In the genomic region with DNA sequence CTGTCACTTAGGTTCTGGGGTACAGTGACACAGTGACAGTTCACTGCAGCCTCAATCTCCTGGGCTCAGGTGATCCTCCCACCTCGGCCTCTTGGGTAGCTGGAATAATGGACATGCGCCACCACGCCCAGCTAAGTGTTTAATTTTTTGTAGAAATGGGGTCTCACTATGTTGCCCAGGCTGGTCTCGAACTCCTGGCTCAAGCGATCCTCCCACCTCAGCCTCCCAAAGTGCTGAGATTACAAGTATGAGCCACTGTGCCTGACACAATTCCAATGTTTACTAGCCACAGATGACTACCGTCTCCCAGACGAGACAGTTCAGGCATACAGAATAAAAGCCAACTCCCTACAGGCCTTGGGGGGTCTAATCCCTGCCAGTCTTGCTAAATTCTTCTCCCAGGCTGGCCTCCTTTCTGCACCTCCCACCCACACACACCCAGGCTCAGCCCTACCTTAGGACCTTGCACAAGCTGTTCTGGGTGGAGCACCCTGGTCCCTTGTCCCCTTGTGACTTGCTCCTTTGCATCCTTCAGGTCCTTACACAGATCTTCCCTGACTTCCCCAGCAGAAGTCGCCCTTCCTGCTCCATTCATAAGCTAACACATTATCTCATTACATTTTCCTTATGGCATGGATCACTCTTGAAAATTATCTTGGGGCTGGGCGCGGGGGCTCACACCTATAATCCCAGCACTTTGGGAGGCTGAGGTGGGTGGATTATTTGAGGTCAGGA, we compare ENCODE assay signal across 16 cellular contexts.
"Had no signal": no experiment of that assay in that cellular context is flagged by ENCODE, and none has a peak within 500 bp of the region (broad histone marks: within the 10 kb centered on the region; RNA-seq: fewer than 3 reads in every experiment).

No MANE protein-coding gene starts in this region.

- H3K4me3 ChIP-seq: breast epithelium, lower lobe of right lung, stomach, thoracic aorta had no signal

- H3K9me3 ChIP-seq: breast epithelium, lower lobe of right lung, stomach, thoracic aorta had no signal

- H3K27me3 ChIP-seq: breast epithelium, stomach had no signal

- H3K36me3 ChIP-seq: breast epithelium, lower lobe of right lung had no signal

- H3K9me3 Mint-ChIP-seq: activated T-helper 1 cell treated with anti-CD3 and anti-CD28 coated beads, Interleukin-12 subunit alpha, Interleukin-12 subunit beta, Interleukin-2, Interleukin-4 antibody, amounts not matched to agents 30 ng/mL and 10 ng/mL and 1 ng/mL, durations not matched to agents 14 hours and 24 hours and 36 hours; nephron; T-helper 2 cell treated with Interferon-gamma antibody and Interleukin-4, amounts not matched to agents 5 μg/mL and 100 μg/mL, for 36 hours had no signal

- H3K27ac Mint-ChIP-seq: activated T-helper 1 cell treated with anti-CD3 and anti-CD28 coated beads, Interleukin-12 subunit alpha, Interleukin-12 subunit beta, Interleukin-2, Interleukin-4 antibody, amounts not matched to agents 30 ng/mL and 10 ng/mL and 1 ng/mL, durations not matched to agents 14 hours and 24 hours and 36 hours; nephron; T-helper 2 cell treated with Interferon-gamma antibody and Interleukin-4, amounts not matched to agents 5 μg/mL and 100 μg/mL, for 36 hours had no signal

- H3K4me1 ChIP-seq: breast epithelium had no signal

- H3K27ac ChIP-seq: lower lobe of right lung, thoracic aorta had no signal

- H3K4me3 Mint-ChIP-seq: activated T-helper 1 cell treated with anti-CD3 and anti-CD28 coated beads, Interleukin-12 subunit alpha, Interleukin-12 subunit beta, Interleukin-2, Interleukin-4 antibody, amounts not matched to agents 30 ng/mL and 10 ng/mL and 1 ng/mL, durations not matched to agents 14 hours and 24 hours and 36 hours; nephron; T-helper 2 cell treated with Interferon-gamma antibody and Interleukin-4, amounts not matched to agents 5 μg/mL and 100 μg/mL, for 36 hours had no signal

- DNase-seq: activated CD4-positive, alpha-beta T cell treated with anti-CD3 and anti-CD28 coated beads for 1 hour; activated CD4-positive, alpha-beta T cell treated with anti-CD3 and anti-CD28 coated beads, Interleukin-2, amount 50 U/mL, for 48 hours; activated naive CD4-positive, alpha-beta T cell; aorta; foreskin melanocyte; kidney; lower lobe of right lung; stimulated activated CD4-positive, alpha-beta T cell treated with anti-CD3 and anti-CD28 coated beads, Interleukin-4, amount 100 ng/mL, for 4 hours; stomach had no signal

- FAIRE-seq: endothelial cell of umbilical vein, kidney, urothelium cell line had no signal
